ENCODE assay signal across 2 cellular contexts in genomic region chr17:2068589-2069051, GRCh38.
TF ChIP-seq lines count a peak whose summit lies in the region.

No MANE protein-coding gene starts in this region.

TF ChIP-seq in liver, 16 proteins besides CTCF, POLR2A, EP300 and RAD21:
- TF ChIP-seq ATF3 (IDR thresholded peaks at IDR 0.05) (no peak), REST (IDR thresholded peaks at IDR 0.05) (no peak), EGR1 (IDR thresholded peaks at IDR 0.05; ENCODE audit: low read depth in 2 of 2) (no peak), FOXA1 (IDR thresholded peaks at IDR 0.05) (no peak), NR2F2 (IDR thresholded peaks at IDR 0.05) (no peak), HNF4G (IDR thresholded peaks at IDR 0.05) (no peak), MAX (IDR thresholded peaks at IDR 0.05) (no peak), YY1 (IDR thresholded peaks at IDR 0.05) (no peak), JUND (IDR thresholded peaks at IDR 0.05) (no peak), FOXA2 (IDR thresholded peaks at IDR 0.05) (no peak), SP1 (IDR thresholded peaks at IDR 0.05) (no peak), HNF4A (conservative IDR thresholded peaks at IDR 0.05) (no peak)
- TF ChIP-seq, protein P1, sequence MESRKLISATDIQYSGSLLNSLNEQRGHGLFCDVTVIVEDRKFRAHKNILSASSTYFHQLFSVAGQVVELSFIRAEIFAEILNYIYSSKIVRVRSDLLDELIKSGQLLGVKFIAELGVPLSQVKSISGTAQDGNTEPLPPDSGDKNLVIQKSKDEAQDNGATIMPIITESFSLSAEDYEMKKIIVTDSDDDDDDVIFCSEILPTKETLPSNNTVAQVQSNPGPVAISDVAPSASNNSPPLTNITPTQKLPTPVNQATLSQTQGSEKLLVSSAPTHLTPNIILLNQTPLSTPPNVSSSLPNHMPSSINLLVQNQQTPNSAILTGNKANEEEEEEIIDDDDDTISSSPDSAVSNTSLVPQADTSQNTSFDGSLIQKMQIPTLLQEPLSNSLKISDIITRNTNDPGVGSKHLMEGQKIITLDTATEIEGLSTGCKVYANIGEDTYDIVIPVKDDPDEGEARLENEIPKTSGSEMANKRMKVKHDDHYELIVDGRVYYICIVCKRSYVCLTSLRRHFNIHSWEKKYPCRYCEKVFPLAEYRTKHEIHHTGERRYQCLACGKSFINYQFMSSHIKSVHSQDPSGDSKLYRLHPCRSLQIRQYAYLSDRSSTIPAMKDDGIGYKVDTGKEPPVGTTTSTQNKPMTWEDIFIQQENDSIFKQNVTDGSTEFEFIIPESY (IDR thresholded peaks at IDR 0.05) = no peak

TF ChIP-seq in HepG2, 621 proteins besides CTCF, POLR2A, EP300 and RAD21:
- TF ChIP-seq FIP1L1 (IDR thresholded peaks at IDR 0.05; ENCODE audit: borderline replicate concordance, insufficient read depth, low read depth, low read length) = no peak
- no peak for TF ChIP-seq TEAD2 (CRISPR knock-in tag; IDR thresholded peaks at IDR 0.05)
- no peak for TF ChIP-seq ZNF589 (CRISPR knock-in tag; conservative IDR thresholded peaks at IDR 0.05)
- TF ChIP-seq, protein P2, sequence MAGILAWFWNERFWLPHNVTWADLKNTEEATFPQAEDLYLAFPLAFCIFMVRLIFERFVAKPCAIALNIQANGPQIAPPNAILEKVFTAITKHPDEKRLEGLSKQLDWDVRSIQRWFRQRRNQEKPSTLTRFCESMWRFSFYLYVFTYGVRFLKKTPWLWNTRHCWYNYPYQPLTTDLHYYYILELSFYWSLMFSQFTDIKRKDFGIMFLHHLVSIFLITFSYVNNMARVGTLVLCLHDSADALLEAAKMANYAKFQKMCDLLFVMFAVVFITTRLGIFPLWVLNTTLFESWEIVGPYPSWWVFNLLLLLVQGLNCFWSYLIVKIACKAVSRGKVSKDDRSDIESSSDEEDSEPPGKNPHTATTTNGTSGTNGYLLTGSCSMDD (CRISPR knock-in tag; IDR thresholded peaks at IDR 0.05) = no peak
- TF ChIP-seq THYN1 (CRISPR knock-in tag; IDR thresholded peaks at IDR 0.05; ENCODE audit: borderline replicate concordance, low read depth) = no peak
- TF ChIP-seq ZNF143 (CRISPR knock-in tag; IDR thresholded peaks at IDR 0.05) = no peak
- no peak for TF ChIP-seq ATRX (CRISPR knock-in tag; IDR thresholded peaks at IDR 0.05; ENCODE audit: borderline replicate concordance)
- TF ChIP-seq SMARCC2 (IDR thresholded peaks at IDR 0.05) = no peak
- TF ChIP-seq MIER2 (CRISPR knock-in tag; IDR thresholded peaks at IDR 0.05) = no peak
- TF ChIP-seq ZBTB25 (CRISPR knock-in tag; IDR thresholded peaks at IDR 0.05) = no peak
- no peak for TF ChIP-seq ADNP (CRISPR knock-in tag; IDR thresholded peaks at IDR 0.05)
- TF ChIP-seq RBM39 (IDR thresholded peaks at IDR 0.05; ENCODE audit: low read depth, low read length, poor library complexity, severe bottlenecking) = no peak
- TF ChIP-seq REL (CRISPR knock-in tag; conservative IDR thresholded peaks at IDR 0.05) = no peak
- no peak for TF ChIP-seq ZNF329 (CRISPR knock-in tag; IDR thresholded peaks at IDR 0.05; ENCODE audit: low read depth)
- TF ChIP-seq HNRNPLL (IDR thresholded peaks at IDR 0.05; ENCODE audit: low read depth, low read length, poor library complexity, severe bottlenecking) = no peak
- no peak for TF ChIP-seq SOX13 (IDR thresholded peaks at IDR 0.05)
- TF ChIP-seq SOX13 (CRISPR knock-in tag; conservative IDR thresholded peaks at IDR 0.05 in 1 of 2, IDR thresholded peaks at IDR 0.05 in 1 of 2) = no peak
- TF ChIP-seq GATAD1 (CRISPR knock-in tag; IDR thresholded peaks at IDR 0.05) = no peak
- no peak for TF ChIP-seq RXRB (CRISPR knock-in tag; IDR thresholded peaks at IDR 0.05; ENCODE audit: borderline replicate concordance)
- no peak for TF ChIP-seq CAMTA2 (CRISPR knock-in tag; IDR thresholded peaks at IDR 0.05; ENCODE audit: borderline replicate concordance)
- no peak for TF ChIP-seq ZNF674 (CRISPR knock-in tag; IDR thresholded peaks at IDR 0.05; ENCODE audit: low read depth)
